Comparison of ENCODE assay signal across 19 cellular contexts in genomic region chr10:4633186-4633585, GRCh38.
"Had no signal": no experiment of that assay in that cellular context is flagged by ENCODE, and none has a peak within 500 bp of the region (broad histone marks: within the 10 kb centered on the region; RNA-seq: fewer than 3 reads in every experiment).

No MANE protein-coding gene starts in this region.

- FAIRE-seq: colon, urothelium cell line had no signal

- H3K27me3 Mint-ChIP-seq: dendritic cell treated with granulocyte-macrophage colony-stimulating factor and Interleukin-4, amounts not matched to agents 40 ng/mL and 50 ng/mL, for 4 days had no signal

- H3K4me3 Mint-ChIP-seq: dendritic cell treated with granulocyte-macrophage colony-stimulating factor and Interleukin-4, amounts not matched to agents 40 ng/mL and 50 ng/mL, for 4 days; effector memory CD8-positive, alpha-beta T cell; naive thymus-derived CD4-positive, alpha-beta T cell; stimulated activated effector memory CD8-positive, alpha-beta T cell treated with anti-CD3 and anti-CD28 coated beads, Interleukin-12 subunit alpha, Interleukin-12 subunit beta, amount 100 ng/mL, for 72 hours; stimulated activated naive CD8-positive, alpha-beta T cell treated with anti-CD3 and anti-CD28 coated beads, Interleukin-15, Interleukin-2, amounts not matched to agents 100 ng/mL and 50 ng/mL, for 24 hours had no signal

- H3K27ac Mint-ChIP-seq: dendritic cell treated with granulocyte-macrophage colony-stimulating factor and Interleukin-4, amounts not matched to agents 40 ng/mL and 50 ng/mL, for 4 days; effector memory CD8-positive, alpha-beta T cell; naive thymus-derived CD4-positive, alpha-beta T cell; stimulated activated effector memory CD8-positive, alpha-beta T cell treated with anti-CD3 and anti-CD28 coated beads, Interleukin-12 subunit alpha, Interleukin-12 subunit beta, amount 100 ng/mL, for 72 hours; stimulated activated naive CD8-positive, alpha-beta T cell treated with anti-CD3 and anti-CD28 coated beads, Interleukin-15, Interleukin-2, amounts not matched to agents 100 ng/mL and 50 ng/mL, for 24 hours had no signal

- H3K4me3 ChIP-seq: ovary, testis, tibial nerve had no signal

- H3K27me3 ChIP-seq: foreskin keratinocyte, ovary, testis, tibial nerve had no signal

- DNase-seq: cerebellar nuclear complex; effector memory CD8-positive, alpha-beta T cell; erythroblast; foreskin keratinocyte; head of caudate nucleus; hippocampal formation; left colon; mesendoderm; naive thymus-derived CD4-positive, alpha-beta T cell; ovary; stimulated activated CD4-positive, alpha-beta T cell treated with anti-CD3 and anti-CD28 coated beads, Interleukin-4, amount 100 ng/mL, for 1 hour; stimulated activated CD8-positive, alpha-beta memory T cell treated with anti-CD3 and anti-CD28 coated beads, Interleukin-4, amount 100 ng/mL, for 48 hours had no signal

- ATAC-seq: effector memory CD8-positive, alpha-beta T cell; foreskin keratinocyte; left colon; naive thymus-derived CD4-positive, alpha-beta T cell; stimulated activated effector memory CD8-positive, alpha-beta T cell treated with anti-CD3 and anti-CD28 coated beads, Interleukin-12 subunit alpha, Interleukin-12 subunit beta, amount 100 ng/mL, for 72 hours had no signal

- H3K9me3 ChIP-seq: ovary, testis had no signal

- H3K4me1 Mint-ChIP-seq: naive thymus-derived CD4-positive, alpha-beta T cell; stimulated activated effector memory CD8-positive, alpha-beta T cell treated with anti-CD3 and anti-CD28 coated beads, Interleukin-12 subunit alpha, Interleukin-12 subunit beta, amount 100 ng/mL, for 72 hours had no signal

- H3K27ac ChIP-seq: foreskin keratinocyte, ovary, testis, tibial nerve had no signal

- H3K4me1 ChIP-seq: foreskin keratinocyte, testis, tibial nerve had no signal

- H3K36me3 Mint-ChIP-seq: naive thymus-derived CD4-positive, alpha-beta T cell; stimulated activated effector memory CD8-positive, alpha-beta T cell treated with anti-CD3 and anti-CD28 coated beads, Interleukin-12 subunit alpha, Interleukin-12 subunit beta, amount 100 ng/mL, for 72 hours had no signal

- H3K36me3 ChIP-seq: ovary, tibial nerve had no signal

- H3K9me3 Mint-ChIP-seq: effector memory CD8-positive, alpha-beta T cell; stimulated activated effector memory CD8-positive, alpha-beta T cell treated with anti-CD3 and anti-CD28 coated beads, Interleukin-12 subunit alpha, Interleukin-12 subunit beta, amount 100 ng/mL, for 72 hours had no signal
